In genomic region chr2:130185436-130185835, GRCh38 we compare ENCODE assay signal across 25 cellular contexts. TPM values are rescaled to one million over a fixed set of nuclear protein-coding genes. Genes with fewer than 3 reads are reported as not detected.
A peak's percentile ranks its signal among the peaks of the same experiment; 100 is the strongest.
DNase-seq lines count a peak whose midpoint lies in the region; ATAC-seq, FAIRE-seq and TF ChIP-seq lines count a peak whose summit lies in the region.
"Had no signal": no experiment of that assay in that cellular context is flagged by ENCODE, and none has a peak within 500 bp of the region (broad histone marks: within the 10 kb centered on the region; RNA-seq: fewer than 3 reads in every experiment).

No MANE protein-coding gene starts in this region.

- H3K9me3 Mint-ChIP-seq in T-helper 1 cell treated with Interleukin-12 subunit alpha and Interleukin-12 subunit beta and Interleukin-4 antibody, amounts not matched to agents 30 μg/mL and 1 μg/mL, for 36 hours = no peaks in the 10 kb centered on the region
- H3K9me3 Mint-ChIP-seq in CD4-positive, alpha-beta T cell = no peaks in the 10 kb centered on the region
- no peaks in the 10 kb centered on the region for H3K9me3 Mint-ChIP-seq in activated naive CD8-positive, alpha-beta T cell treated with anti-CD3 and anti-CD28 coated beads, Interleukin-2, amount 50 U/mL, for 24 hours
- H3K9me3 Mint-ChIP-seq in osteocyte (ENCODE audit: unreplicated experiment) = no peaks in the 10 kb centered on the region
- H3K9me3 Mint-ChIP-seq: CD8-positive, alpha-beta memory T cell; IgD-negative memory B cell had no signal

- H3K27me3 ChIP-seq in CD4-positive, alpha-beta T cell (ENCODE audit: control insufficient read depth, insufficient read depth, low read length) = no peaks in the 10 kb centered on the region
- H3K27me3 ChIP-seq: BE2C had no signal

- intact Hi-C loops in CD4-positive, alpha-beta T cell (cut with DNase I, micrococcal nuclease) = loop anchor here in 1 of 2 experiments (10.0 kb wide), 2 partner anchors 189 to 539 kb away; partner anchors contain the start of gene GPR148

- H3K27me3 Mint-ChIP-seq in T-helper 1 cell treated with Interleukin-12 subunit alpha and Interleukin-12 subunit beta and Interleukin-4 antibody, amounts not matched to agents 30 μg/mL and 1 μg/mL, for 36 hours (ENCODE audit: low read depth) = no peaks in the 10 kb centered on the region
- no peaks in the 10 kb centered on the region for H3K27me3 Mint-ChIP-seq in CD4-positive, alpha-beta T cell
- no peaks in the 10 kb centered on the region for H3K27me3 Mint-ChIP-seq in activated naive CD8-positive, alpha-beta T cell treated with anti-CD3 and anti-CD28 coated beads, Interleukin-2, amount 50 U/mL, for 24 hours
- no peaks in the 10 kb centered on the region for H3K27me3 Mint-ChIP-seq in osteocyte (ENCODE audit: unreplicated experiment)
- H3K27me3 Mint-ChIP-seq: IgD-negative memory B cell had no signal

- no peak overlapping the region for H3K27ac ChIP-seq in CD4-positive, alpha-beta T cell (ENCODE audit: low read depth, low read length)
- H3K27ac ChIP-seq: 22Rv1, HL-60 had no signal

- no peak for TF ChIP-seq CTCF in CD4-positive, alpha-beta T cell (IDR thresholded peaks at IDR 0.05)
- no peak for TF ChIP-seq CTCF in osteocyte (IDR thresholded peaks at IDR 0.05)

- no peak overlapping the region for H3K27ac Mint-ChIP-seq in T-helper 1 cell treated with Interleukin-12 subunit alpha and Interleukin-12 subunit beta and Interleukin-4 antibody, amounts not matched to agents 30 μg/mL and 1 μg/mL, for 36 hours
- H3K27ac Mint-ChIP-seq in CD4-positive, alpha-beta T cell = peak overlapping the region; percentile 14
- H3K27ac Mint-ChIP-seq in activated naive CD8-positive, alpha-beta T cell treated with anti-CD3 and anti-CD28 coated beads, Interleukin-2, amount 50 U/mL, for 24 hours = peak overlapping the region; percentile 52
- H3K27ac Mint-ChIP-seq in osteocyte (ENCODE audit: unreplicated experiment) = peak overlapping the region; percentile 24

- ATAC-seq in CD4-positive, alpha-beta T cell (ENCODE audit: poor library complexity) = no peak
- no peak for ATAC-seq in activated naive CD8-positive, alpha-beta T cell treated with anti-CD3 and anti-CD28 coated beads, Interleukin-2, amount 50 U/mL, for 24 hours

- H3K9me3 ChIP-seq in CD4-positive, alpha-beta T cell (ENCODE audit: control insufficient read depth, low read length) = no peaks in the 10 kb centered on the region
- H3K9me3 ChIP-seq: BE2C had no signal

- H3K4me1 Mint-ChIP-seq in T-helper 1 cell treated with Interleukin-12 subunit alpha and Interleukin-12 subunit beta and Interleukin-4 antibody, amounts not matched to agents 30 μg/mL and 1 μg/mL, for 36 hours (ENCODE audit: low read depth) = peaks cover 12% of the 10 kb centered on the region
- peaks cover 20% of the 10 kb centered on the region for H3K4me1 Mint-ChIP-seq in CD4-positive, alpha-beta T cell (ENCODE audit: low read depth)
- H3K4me1 Mint-ChIP-seq in activated naive CD8-positive, alpha-beta T cell treated with anti-CD3 and anti-CD28 coated beads, Interleukin-2, amount 50 U/mL, for 24 hours = peaks cover 11% of the 10 kb centered on the region
- peaks cover 22% of the 10 kb centered on the region for H3K4me1 Mint-ChIP-seq in osteocyte (ENCODE audit: unreplicated experiment)

- no peak for FAIRE-seq in frontal cortex (lab: Jason Lieb, UNC)
- FAIRE-seq: D721Med, G401.6, HTR-8/SVneo had no signal

- POLR2A ChIA-PET in CD4-positive, alpha-beta T cell (lab: Charles Lee) = interaction anchor here (0.7 kb wide), 1 partner anchor 14 kb away, joined by 4 read pairs; no protein-coding TSS in a partner anchor

- DNase-seq in T-helper 1 cell (no peak), osteocyte (ENCODE audit: extremely low spot score, unreplicated experiment) (no peak), NOMO-1 (lab: John Stamatoyannopoulos, UW; ENCODE audit: unreplicated experiment in 2 of 2) (no peak), frontal cortex (ENCODE audit: low spot score in 2 of 2) (no peak)
- no peak for DNase-seq in CD4-positive, alpha-beta T cell
- DNase-seq in activated naive CD8-positive, alpha-beta T cell treated with anti-CD3 and anti-CD28 coated beads, Interleukin-2, amount 50 U/mL, for 24 hours = no peak
- no peak for DNase-seq in stimulated activated CD4-positive, alpha-beta T cell treated with anti-CD3 and anti-CD28 coated beads, Interleukin-4, amount 100 ng/mL, for 1 hour
- DNase-seq: BE2C; CD8-positive, alpha-beta memory T cell; DMS79 treated with DMSO at 0.1 percent for 48 hours; HCEC 1CT; NCI-H1436; NCI-H2029; NCI-H2171; NCI-H446; NCI-H69; OCI-M1; RPMI8226 had no signal

- CTCF ChIA-PET in CD4-positive, alpha-beta T cell (lab: Charles Lee) = no interaction called here

- peaks cover 4% of the 10 kb centered on the region for H3K36me3 Mint-ChIP-seq in T-helper 1 cell treated with Interleukin-12 subunit alpha and Interleukin-12 subunit beta and Interleukin-4 antibody, amounts not matched to agents 30 μg/mL and 1 μg/mL, for 36 hours (ENCODE audit: low read depth)
- peaks cover 13% of the 10 kb centered on the region for H3K36me3 Mint-ChIP-seq in CD4-positive, alpha-beta T cell (ENCODE audit: low read depth)
- H3K36me3 Mint-ChIP-seq in activated naive CD8-positive, alpha-beta T cell treated with anti-CD3 and anti-CD28 coated beads, Interleukin-2, amount 50 U/mL, for 24 hours (ENCODE audit: low read depth) = peaks cover 5% of the 10 kb centered on the region
- H3K36me3 Mint-ChIP-seq in osteocyte (ENCODE audit: unreplicated experiment) = peaks cover 2% of the 10 kb centered on the region

- H3K4me3 Mint-ChIP-seq in T-helper 1 cell treated with Interleukin-12 subunit alpha and Interleukin-12 subunit beta and Interleukin-4 antibody, amounts not matched to agents 30 μg/mL and 1 μg/mL, for 36 hours = peak overlapping the region; percentile 4
- no peak overlapping the region for H3K4me3 Mint-ChIP-seq in CD4-positive, alpha-beta T cell
- no peak overlapping the region for H3K4me3 Mint-ChIP-seq in activated naive CD8-positive, alpha-beta T cell treated with anti-CD3 and anti-CD28 coated beads, Interleukin-2, amount 50 U/mL, for 24 hours
- H3K4me3 Mint-ChIP-seq in osteocyte (ENCODE audit: unreplicated experiment) = peak overlapping the region; percentile 10

RNA-seq across cellular contexts. Expression of gene MZT2B, which starts 3.4 kb away (rescaled TPM):
- 100 to 1,000 TPM; 229 to 254 TPM for total RNA-seq in CD4-positive, alpha-beta T cell
- total RNA-seq in osteocyte (253 and 281 TPM in 2 replicates), frontal cortex (92.9 TPM)

RNA-seq across cellular contexts. Expression of gene SMPD4, which starts 4.0 kb away (rescaled TPM):
- 10 to 100 TPM; 81.2 to 89.9 TPM for total RNA-seq in CD4-positive, alpha-beta T cell
- 64.8 and 67.0 TPM in 2 replicates for total RNA-seq in osteocyte
- total RNA-seq in frontal cortex = 9.0 TPM

RNA-seq across cellular contexts. Expression of gene TUBA3E, which starts 12.8 kb away (rescaled TPM):
- total RNA-seq in CD4-positive, alpha-beta T cell = not detected
- total RNA-seq in osteocyte (not detected in 2 replicates), frontal cortex (not detected)
- total RNA-seq: CD8-positive, alpha-beta memory T cell had no signal

RNA-seq across cellular contexts. Expression of gene CCDC74B, which starts 40.5 kb away (rescaled TPM):
- under 1 TPM; 0.38 to 0.56 TPM for total RNA-seq in CD4-positive, alpha-beta T cell
- 1.7 and 2.2 TPM in 2 replicates for total RNA-seq in osteocyte
- 5.7 TPM for total RNA-seq in frontal cortex

RNA-seq across cellular contexts. Expression of gene POTEF, which starts 56.4 kb away (rescaled TPM):
- total RNA-seq in CD4-positive, alpha-beta T cell = not detected
- total RNA-seq in osteocyte = 0.30 TPM in 1 of 2 replicates, not detected in the other
- not detected for total RNA-seq in frontal cortex
- total RNA-seq: CD8-positive, alpha-beta memory T cell had no signal

Comparison
In these comparisons a context has a peak if more than half of its experiments do, and no peak if none do; other contexts are left out.
1. H3K4me3 Mint-ChIP-seq: peak in T-helper 1 cell treated with Interleukin-12 subunit alpha and Interleukin-12 subunit beta and Interleukin-4 antibody, amounts not matched to agents 30 μg/mL and 1 μg/mL, for 36 hours (single experiment) and osteocyte (single experiment); none in CD4-positive, alpha-beta T cell (single experiment) and activated naive CD8-positive, alpha-beta T cell treated with anti-CD3 and anti-CD28 coated beads, Interleukin-2, amount 50 U/mL, for 24 hours (single experiment).